Comparison of ENCODE assay signal across 11 cellular contexts in genomic region chr18:63079114-63079513, GRCh38.
DNase-seq lines count a peak whose midpoint lies in the region; ATAC-seq, FAIRE-seq and TF ChIP-seq lines count a peak whose summit lies in the region.
"Had no signal": no experiment of that assay in that cellular context is flagged by ENCODE, and none has a peak within 500 bp of the region (broad histone marks: within the 10 kb centered on the region; RNA-seq: fewer than 3 reads in every experiment).

No MANE protein-coding gene starts in this region.

- no peak overlapping the region for H2AFZ ChIP-seq in H1 (ENCODE audit: low read length)

- no peak for TF ChIP-seq RAD21 in H1 (IDR thresholded peaks at IDR 0.05 in 1 of 2, conservative IDR thresholded peaks at IDR 0.05 in 1 of 2; ENCODE audit: low read depth in 2 of 2, low read length in 2 of 2)

- no peak overlapping the region for H4K91ac ChIP-seq in H1 (replicated peaks; ENCODE audit: insufficient read length, low read length)

- H2BK120ac ChIP-seq in H1 (replicated peaks; ENCODE audit: low read depth, low read length): no peak overlapping the region

- no peak overlapping the region for H2BK5ac ChIP-seq in H1 (ENCODE audit: low read depth, low read length)

- ATAC-seq in GM21390 (IDR thresholded peaks at IDR 0.05; ENCODE audit: unreplicated experiment): peak; percentile 43

- no peaks in the 10 kb centered on the region for H3K27me3 ChIP-seq in HL-60 (ENCODE audit: insufficient read depth, poor library complexity, severe bottlenecking)
- no peaks in the 10 kb centered on the region for H3K27me3 ChIP-seq in H1 (replicated peaks in 1 of 4; ENCODE audit: control insufficient read depth in 3 of 4, extremely low read depth in 1 of 4, insufficient read depth in 3 of 4, low read length in 3 of 4)

- no peak overlapping the region for H4K8ac ChIP-seq in H1 (ENCODE audit: extremely low read depth, insufficient read depth, low read length)

- no peak overlapping the region for H3K4me2 ChIP-seq in H1 (ENCODE audit: insufficient read depth in 1 of 2, low read depth in 2 of 2, low read length in 2 of 2)

- DNase-seq in GM13977 (ENCODE audit: low spot score) (peak; percentile 34), HL-60 (ENCODE audit: low read depth in 1 of 2, low spot score in 1 of 2) (peak; percentile 79 to 82), H1 (ENCODE audit: low read depth in 1 of 2, low spot score in 2 of 2) (no peak), cerebellum (ENCODE audit: low spot score) (no peak), hippocampal formation (lab: John Stamatoyannopoulos, UW) (no peak), glutamatergic neuron (no peak)
- DNase-seq in NK-92 treated with Interleukin-12 subunit alpha and Interleukin-12 subunit beta, amount 100 ng/mL, for 24 hours (lab: John Stamatoyannopoulos, UW): no peak
- DNase-seq: retina; stimulated activated naive CD4-positive, alpha-beta T cell treated with Interleukin-2 at 50 U/mL for 16 hours had no signal

- H3K14ac ChIP-seq in H1 (ENCODE audit: insufficient read length): no peak overlapping the region

- no peak overlapping the region for H2BK20ac ChIP-seq in H1 (ENCODE audit: low read length)

- no peak overlapping the region for H3K4me3 Mint-ChIP-seq in glutamatergic neuron (ENCODE audit: unreplicated experiment)

- no peak overlapping the region for H3K23ac ChIP-seq in H1 (ENCODE audit: insufficient read length)

- H3K4ac ChIP-seq in H1 (replicated peaks; ENCODE audit: insufficient read length, low read depth, low read length): no peak overlapping the region

- peaks cover 1% of the 10 kb centered on the region for H3K9me3 Mint-ChIP-seq in glutamatergic neuron (ENCODE audit: unreplicated experiment)

- no peak overlapping the region for H2BK12ac ChIP-seq in H1 (ENCODE audit: low read depth, low read length)

- H4K5ac ChIP-seq in H1 (ENCODE audit: insufficient read length, low read depth, low read length): no peak overlapping the region

- TF ChIP-seq CTCF in GM13977 (IDR thresholded peaks at IDR 0.05; ENCODE audit: extremely low read depth, insufficient read depth, missing control alignments): no peak
- no peak for TF ChIP-seq CTCF in HL-60 (IDR thresholded peaks at IDR 0.05; ENCODE audit: insufficient read depth, low read length)
- TF ChIP-seq CTCF in H1 (IDR thresholded peaks at IDR 0.05; ENCODE audit: control extremely low read depth in 1 of 3, insufficient read depth in 1 of 3, low read depth in 1 of 3, low read length in 3 of 3): no peak
- no peak for TF ChIP-seq CTCF in glutamatergic neuron (IDR thresholded peaks at IDR 0.05; ENCODE audit: partially characterized antibody, unreplicated experiment)

- no peak overlapping the region for H2AK5ac ChIP-seq in H1 (ENCODE audit: low read depth, low read length)

- no peaks in the 10 kb centered on the region for H3K36me3 ChIP-seq in H1 (ENCODE audit: control insufficient read depth in 2 of 4, insufficient read depth in 4 of 4, low read length in 3 of 4)

- no peak overlapping the region for H3K27ac Mint-ChIP-seq in glutamatergic neuron (ENCODE audit: unreplicated experiment)

- H3K27ac ChIP-seq in HL-60 (replicated peaks) (no peak overlapping the region), H1 (ENCODE audit: low read depth, low read length) (no peak overlapping the region)

- CTCF ChIA-PET in H1 (lab: Charles Lee; ENCODE audit: partially characterized antibody): interaction anchor here (0.6 kb wide), 1 partner anchor 46 kb away, joined by 3 read pairs; no protein-coding TSS in a partner anchor

- H2BK15ac ChIP-seq in H1 (ENCODE audit: low read length): no peak overlapping the region

- in situ Hi-C loops in GM13977 (cut with MboI; ENCODE audit: low pct_unique_long_range_greater_than_20kb, low sequenced_read_pairs, unreplicated experiment): no loop called here

- no peak overlapping the region for H3K4me3 ChIP-seq in HL-60 (replicated peaks; ENCODE audit: insufficient read depth, low read length)
- no peak overlapping the region for H3K4me3 ChIP-seq in H1 (ENCODE audit: extremely low read depth in 1 of 4, insufficient read depth in 2 of 4, low read depth in 3 of 4, low read length in 4 of 4)

- H3K4me1 Mint-ChIP-seq in glutamatergic neuron (ENCODE audit: low read depth, unreplicated experiment): peaks cover 8% of the 10 kb centered on the region

- TF ChIP-seq POLR2A in H1 (IDR thresholded peaks at IDR 0.05; ENCODE audit: control extremely low read depth in 1 of 2, low read depth in 2 of 2, low read length in 2 of 2): no peak

- no peaks in the 10 kb centered on the region for H3K79me1 ChIP-seq in H1 (ENCODE audit: low read depth, low read length)

- no peaks in the 10 kb centered on the region for H3K27me3 Mint-ChIP-seq in glutamatergic neuron (ENCODE audit: unreplicated experiment)

- no peaks in the 10 kb centered on the region for H4K20me1 ChIP-seq in H1 (replicated peaks in 1 of 2; ENCODE audit: control insufficient read depth in 1 of 2, insufficient read depth in 2 of 2, low read length in 2 of 2)

- H3K4me1 ChIP-seq in H1 (replicated peaks in 1 of 4; ENCODE audit: control insufficient read depth in 3 of 4, insufficient read depth in 4 of 4, low read length in 3 of 4): peaks cover 0 to 6% (median 0%) of the 10 kb centered on the region in 4 experiments; a peak in 1 of 7 replicates

- TF ChIP-seq EP300 in H1 (IDR thresholded peaks at IDR 0.05; ENCODE audit: borderline replicate concordance in 1 of 2, low read depth in 2 of 2, low read length in 2 of 2): no peak

- FAIRE-seq in H1 (lab: Jason Lieb, UNC): peak; percentile 76
- FAIRE-seq: keratinocyte had no signal

- POLR2A ChIA-PET in H1 (lab: Charles Lee; ENCODE audit: partially characterized antibody): no interaction called here

- H3K9ac ChIP-seq in H1 (replicated peaks in 1 of 4; ENCODE audit: extremely low read depth in 1 of 4, low read depth in 3 of 4, low read length in 3 of 4): no peak overlapping the region

- WGBS in H1 (ENCODE audit: extremely low coverage in 1 of 2, insufficient coverage in 1 of 2, insufficient read length in 1 of 2, insufficient replicate concordance in 2 of 2, low coverage in 1 of 2, low lambda C conversion rate in 2 of 2, missing lambda C conversion rate in 1 of 2), 2 experiments: 88% methylated on average over 1 of the region's 1 CpG; no CpG with 5 or more reads in 1 of the 2 experiments

- H3K36me3 Mint-ChIP-seq in glutamatergic neuron (ENCODE audit: unreplicated experiment): peaks cover 6% of the 10 kb centered on the region

- no peak overlapping the region for H3K56ac ChIP-seq in H1 (replicated peaks; ENCODE audit: insufficient read length, low read depth, low read length)

- H3K9me3 ChIP-seq in H1 (ENCODE audit: insufficient read depth in 2 of 2, low read depth in 1 of 2, low read length in 1 of 2): no peaks in the 10 kb centered on the region

- no peaks in the 10 kb centered on the region for H3K79me2 ChIP-seq in H1 (ENCODE audit: control insufficient read depth in 1 of 2, insufficient read depth in 2 of 2, low read length in 2 of 2)

- H3K18ac ChIP-seq in H1 (ENCODE audit: extremely low read depth, low read length): no peak overlapping the region

- H3K23me2 ChIP-seq in H1 (ENCODE audit: low read depth, low read length): 0 out of 2 replicates have a peak, but pooled peaks cover 3% of the 10 kb centered on the region

TF ChIP-seq in H1, 55 proteins besides CTCF, POLR2A, EP300 and RAD21:
- TF ChIP-seq KDM4A (IDR thresholded peaks at IDR 0.05; ENCODE audit: low read depth, low read length, severe bottlenecking) (no peak), SIRT6 (IDR thresholded peaks at IDR 0.05; ENCODE audit: low read length) (no peak), SAP30 (IDR thresholded peaks at IDR 0.05; ENCODE audit: insufficient read depth, insufficient replicate concordance, low read length) (no peak), BRCA1 (IDR thresholded peaks at IDR 0.05; ENCODE audit: low read depth, low read length) (no peak), CBX8 (IDR thresholded peaks at IDR 0.05; ENCODE audit: borderline replicate concordance, low read depth, low read length) (no peak), RBBP5 (IDR thresholded peaks at IDR 0.05; ENCODE audit: borderline replicate concordance, low read depth, low read length) (no peak), CBX5 (IDR thresholded peaks at IDR 0.05; ENCODE audit: low read depth, low read length) (no peak), SRF (IDR thresholded peaks at IDR 0.05; ENCODE audit: low read depth, low read length) (peak; percentile 74; the same call in 1 of the 2 replicates), JUN (IDR thresholded peaks at IDR 0.05; ENCODE audit: low read depth, low read length) (no peak), CHD2 (IDR thresholded peaks at IDR 0.05; ENCODE audit: low read length) (no peak), SIX5 (IDR thresholded peaks at IDR 0.05; ENCODE audit: low read depth, low read length) (peak; percentile 33; the same call in 1 of the 2 replicates)
- TF ChIP-seq, protein P1, sequence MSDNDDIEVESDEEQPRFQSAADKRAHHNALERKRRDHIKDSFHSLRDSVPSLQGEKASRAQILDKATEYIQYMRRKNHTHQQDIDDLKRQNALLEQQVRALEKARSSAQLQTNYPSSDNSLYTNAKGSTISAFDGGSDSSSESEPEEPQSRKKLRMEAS (IDR thresholded peaks at IDR 0.05): 0 out of 2 replicates have a peak, but pooled peaks have one; percentile 22

Comparison
In these comparisons a context has a peak if more than half of its experiments do, and no peak if none do; other contexts are left out.
1. DNase-seq: peak in GM13977 (single experiment) and HL-60 (2 of 2); none in H1 (0 of 2), cerebellum (single experiment), hippocampal formation (0 of 2), glutamatergic neuron (single experiment) and NK-92 treated with Interleukin-12 subunit alpha and Interleukin-12 subunit beta, amount 100 ng/mL, for 24 hours (single experiment).